15 cellular contexts compared by ENCODE assay signal in the genomic region with DNA sequence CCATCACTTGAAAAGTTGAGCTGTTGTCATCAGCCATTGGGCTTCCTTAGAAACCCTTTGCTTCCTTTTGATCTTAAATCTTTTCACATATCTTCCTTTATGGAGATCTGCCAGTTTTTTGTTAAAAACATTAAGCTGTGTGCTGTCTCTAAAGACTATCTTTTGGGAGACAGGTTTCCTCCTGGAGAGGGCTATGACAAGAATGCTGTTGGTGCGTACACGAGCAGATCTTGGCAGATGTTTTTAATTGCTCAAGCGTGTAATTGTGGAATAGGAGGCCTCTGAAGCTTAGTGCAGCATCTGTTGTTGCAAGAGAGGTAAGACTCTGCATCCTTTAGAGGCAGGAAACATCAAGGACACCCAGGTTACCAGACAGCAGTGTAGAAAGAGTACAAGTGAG. TPM values are rescaled to one million over a fixed set of nuclear protein-coding genes. Genes with fewer than 3 reads are reported as not detected.
DNase-seq lines count a peak whose midpoint lies in the region; ATAC-seq, FAIRE-seq and TF ChIP-seq lines count a peak whose summit lies in the region.
"Had no signal": no experiment of that assay in that cellular context is flagged by ENCODE, and none has a peak within 500 bp of the region (broad histone marks: within the 10 kb centered on the region; RNA-seq: fewer than 3 reads in every experiment).

No MANE protein-coding gene starts in this region.

- H3K36me3 Mint-ChIP-seq in glutamatergic neuron (ENCODE audit: unreplicated experiment), result no peaks in the 10 kb centered on the region

- FAIRE-seq in HTR-8/SVneo (lab: Jason Lieb, UNC), result peak; percentile 62

- intact Hi-C loops in aorta (cut with DNase I) (no loop called here), gastrocnemius medialis (cut with DNase I; ENCODE audit: low total_unique reads) (no loop called here)

- TF ChIP-seq POLR2A in gastrocnemius medialis (IDR thresholded peaks at IDR 0.05), result no peak

- H3K27me3 ChIP-seq in aorta (ENCODE audit: control insufficient read depth in 1 of 2, insufficient read depth in 2 of 2, low read length in 1 of 2) (no peaks in the 10 kb centered on the region), gastrocnemius medialis (no peaks in the 10 kb centered on the region)
- H3K27me3 ChIP-seq: ascending aorta, transverse colon had no signal

- H3K36me3 ChIP-seq in aorta (ENCODE audit: control insufficient read depth in 1 of 2, insufficient read depth in 2 of 2, low read length in 1 of 2), result peaks cover 2 to 6% of the 10 kb centered on the region in 2 donors
- H3K36me3 ChIP-seq in gastrocnemius medialis, result no peaks in the 10 kb centered on the region

- H3K27me3 Mint-ChIP-seq in glutamatergic neuron (ENCODE audit: unreplicated experiment), result no peaks in the 10 kb centered on the region

- peak; percentile 49 for DNase-seq in A172 (ENCODE audit: low spot score)
- no peak for DNase-seq in HTR-8/SVneo (ENCODE audit: insufficient read length, low spot score)
- no peak for DNase-seq in glutamatergic neuron
- no peak for DNase-seq in hepatic stellate cell (ENCODE audit: low spot score)
- DNase-seq in aorta, result no peak
- DNase-seq in gastrocnemius medialis, result no peak
- DNase-seq: activated effector memory CD4-positive, alpha-beta T cell treated with anti-CD3 and anti-CD28 coated beads, Interleukin-2, amount 50 U/mL, for 16 hours; NCI-H1048; transverse colon had no signal

- in situ Hi-C loops in gastrocnemius medialis (cut with MboI; ENCODE audit: low sequenced_read_pairs in 4 of 4), result no loop called here

- no peak for TF ChIP-seq CTCF in glutamatergic neuron (IDR thresholded peaks at IDR 0.05; ENCODE audit: partially characterized antibody, unreplicated experiment)
- no peak for TF ChIP-seq CTCF in gastrocnemius medialis (IDR thresholded peaks at IDR 0.05 in 4 of 5, conservative IDR thresholded peaks at IDR 0.05 in 1 of 5)

- 62 to 71% methylated on average over 3 of the region's 3 CpGs for WGBS in aorta, 2 donors

- H3K4me1 Mint-ChIP-seq in glutamatergic neuron (ENCODE audit: low read depth, unreplicated experiment), result peaks cover 9% of the 10 kb centered on the region
- H3K4me1 Mint-ChIP-seq: memory B cell had no signal

- peak overlapping the region; percentile 24 for H3K27ac Mint-ChIP-seq in glutamatergic neuron (ENCODE audit: unreplicated experiment)
- H3K27ac Mint-ChIP-seq: IgD-negative memory B cell; memory B cell; T-helper 1 cell treated with Interleukin-12 subunit alpha and Interleukin-12 subunit beta and Interleukin-4 antibody, amounts not matched to agents 30 μg/mL and 1 μg/mL, for 36 hours had no signal

- no peak overlapping the region for H3K4me3 Mint-ChIP-seq in glutamatergic neuron (ENCODE audit: unreplicated experiment)
- H3K4me3 Mint-ChIP-seq: IgD-negative memory B cell; memory B cell; T-helper 1 cell treated with Interleukin-12 subunit alpha and Interleukin-12 subunit beta and Interleukin-4 antibody, amounts not matched to agents 30 μg/mL and 1 μg/mL, for 36 hours had no signal

- ATAC-seq in SK-N-SH treated with all-trans-retinoic acid at 6 μM for 48 hours (peak; percentile 78), aorta (ENCODE audit: low FRiP score) (no peak), gastrocnemius medialis (no peak), GM18909 (IDR thresholded peaks at IDR 0.05; ENCODE audit: poor library complexity, unreplicated experiment) (no peak)

- H3K4me3 ChIP-seq in aorta (ENCODE audit: low read length in 2 of 2) (no peak overlapping the region), gastrocnemius medialis (no peak overlapping the region)
- H3K4me3 ChIP-seq: ascending aorta, transverse colon had no signal

- peaks cover 2% of the 10 kb centered on the region for H3K9me3 Mint-ChIP-seq in glutamatergic neuron (ENCODE audit: unreplicated experiment)
- H3K9me3 Mint-ChIP-seq: IgD-negative memory B cell; memory B cell; T-helper 1 cell treated with Interleukin-12 subunit alpha and Interleukin-12 subunit beta and Interleukin-4 antibody, amounts not matched to agents 30 μg/mL and 1 μg/mL, for 36 hours had no signal

- peaks cover 4 to 8% of the 10 kb centered on the region in 2 donors for H3K4me1 ChIP-seq in aorta (ENCODE audit: control insufficient read depth in 1 of 2, insufficient read depth in 2 of 2, low read length in 2 of 2)
- H3K4me1 ChIP-seq in gastrocnemius medialis, result peaks cover 4 to 6% of the 10 kb centered on the region in 2 donors

- H3K27ac ChIP-seq in aorta (ENCODE audit: low read depth in 1 of 2, low read length in 2 of 2), result no peak overlapping the region
- H3K27ac ChIP-seq in gastrocnemius medialis, result no peak overlapping the region
- H3K27ac ChIP-seq: ascending aorta, transverse colon had no signal

- H3K9me3 ChIP-seq in aorta (ENCODE audit: control insufficient read depth, low read length) (no peaks in the 10 kb centered on the region), gastrocnemius medialis (no peaks in the 10 kb centered on the region)
- H3K9me3 ChIP-seq: ascending aorta, transverse colon had no signal

TF ChIP-seq in SK-N-SH treated with all-trans-retinoic acid at 6 μM for 48 hours, 23 proteins besides CTCF, POLR2A, EP300 and RAD21:
- TF ChIP-seq PPARA (CRISPR knock-in tag; IDR thresholded peaks at IDR 0.05; ENCODE audit: borderline replicate concordance), result no peak
- no peak for TF ChIP-seq ESRRG (CRISPR knock-in tag; IDR thresholded peaks at IDR 0.05)
- TF ChIP-seq ZNF8 (CRISPR knock-in tag; IDR thresholded peaks at IDR 0.05), result no peak
- TF ChIP-seq SNAI2 (CRISPR knock-in tag; IDR thresholded peaks at IDR 0.05), result no peak

RNA-seq across cellular contexts. Expression of gene PHLDB2, which starts 56.8 kb away (rescaled TPM):
- total RNA-seq in A172 (2014; rRNA removed; shearing (Covaris generic)), result 99.5 and 115 TPM in 2 replicates
- total RNA-seq in glutamatergic neuron (ENCODE audit: unreplicated experiment) (18.7 TPM), aorta (100 to 1,000 TPM; 166 to 175 TPM), gastrocnemius medialis (1 to 10 TPM; 3.0 to 7.2 (median 4.0) TPM)
- 10 to 100 TPM; 25.9 to 58.4 TPM for polyA plus RNA-seq in aorta
